17 cellular contexts compared by ENCODE assay signal in genomic region chr22:42970029-42970428, GRCh38. TPM values are rescaled to one million over a fixed set of nuclear protein-coding genes. Genes with fewer than 3 reads are reported as not detected.
DNase-seq lines count a peak whose midpoint lies in the region; ATAC-seq, FAIRE-seq and TF ChIP-seq lines count a peak whose summit lies in the region.
"Had no signal": no experiment of that assay in that cellular context is flagged by ENCODE, and none has a peak within 500 bp of the region (broad histone marks: within the 10 kb centered on the region; RNA-seq: fewer than 3 reads in every experiment).

No MANE protein-coding gene starts in this region.

- TF ChIP-seq POLR2A in A549 (IDR thresholded peaks at IDR 0.05; ENCODE audit: low read length) = no peak
- TF ChIP-seq POLR2A in HCT116 (IDR thresholded peaks at IDR 0.05; ENCODE audit: borderline replicate concordance, extremely low read depth, insufficient read depth, insufficient read length) = no peak
- no peak for TF ChIP-seq POLR2A in breast epithelium (IDR thresholded peaks at IDR 0.05)
- TF ChIP-seq POLR2A in lower leg skin (IDR thresholded peaks at IDR 0.05) = no peak

- no peak for FAIRE-seq in A549 (lab: Jason Lieb, UNC)
- FAIRE-seq: GM12892 had no signal

- H3K27me3 ChIP-seq in HCT116 (ENCODE audit: insufficient read depth, low read length) = no peaks in the 10 kb centered on the region
- no peaks in the 10 kb centered on the region for H3K27me3 ChIP-seq in breast epithelium
- no peaks in the 10 kb centered on the region for H3K27me3 ChIP-seq in neutrophil
- H3K27me3 ChIP-seq in dorsolateral prefrontal cortex = no peaks in the 10 kb centered on the region
- H3K27me3 ChIP-seq: BE2C had no signal

- ATAC-seq in A549 (no peak), HCT116 (peak; percentile 39; the same call in 1 of the 2 replicates)

- H3K4me2 ChIP-seq in A549 = no peak overlapping the region; the same call in 2 of the 3 replicates
- H3K4me2 ChIP-seq in HCT116 (ENCODE audit: low read length) = peak overlapping the region; percentile 57

- H2AFZ ChIP-seq in HCT116 (ENCODE audit: low read depth, low read length, poor library complexity, severe bottlenecking) = no peak overlapping the region

- WGBS in A549 (ENCODE audit: missing lambda C conversion rate) = 69% methylated on average over 5 of the region's 5 CpGs
- WGBS in lower leg skin, 2 donors = 74 to 83% methylated on average over 5 of the region's 5 CpGs

- intact Hi-C loops in HCT116 (cut with micrococcal nuclease) (no loop called here), breast epithelium (cut with DNase I; ENCODE audit: low total_unique reads) (no loop called here), cardiac septum (cut with DNase I) (no loop called here), dorsolateral prefrontal cortex (cut with DNase I) (no loop called here), lower leg skin (cut with DNase I; ENCODE audit: low total_unique reads) (no loop called here)

- BruUV-seq in HCT116 (replicated peaks; lab: Mats Ljungman, UMichigan) = no TSS peak

- peaks cover 53% of the 10 kb centered on the region for H3K79me2 ChIP-seq in HCT116 (ENCODE audit: insufficient read depth, low read length)

- no peak for TF ChIP-seq RAD21 in A549 (conservative IDR thresholded peaks at IDR 0.05 in 1 of 2, IDR thresholded peaks at IDR 0.05 in 1 of 2)
- TF ChIP-seq RAD21 in HCT116 (IDR thresholded peaks at IDR 0.05; ENCODE audit: low read depth) = no peak

- CTCF ChIA-PET in A549 (lab: Yijun Ruan, JAX) = interaction anchor here (0.7 to 1.1 kb wide), 2 partner anchors 20 to 48 kb away, joined by 3 to 4 read pairs; no protein-coding TSS in a partner anchor
- CTCF ChIA-PET in HCT116 (lab: Charles Lee) = interaction anchor here (0.6 to 1.0 kb wide), 2 partner anchors 102 to 162 kb away, joined by 3 to 4 read pairs; no protein-coding TSS in a partner anchor

- TF ChIP-seq CTCF in A549 (IDR thresholded peaks at IDR 0.05) (no peak), HCT116 (IDR thresholded peaks at IDR 0.05 in 2 of 3, conservative IDR thresholded peaks at IDR 0.05 in 1 of 3; ENCODE audit: borderline replicate concordance in 1 of 3, insufficient read depth in 1 of 3, low read depth in 2 of 3, low read length in 2 of 3) (no peak), breast epithelium (IDR thresholded peaks at IDR 0.05) (no peak), neutrophil (IDR thresholded peaks at IDR 0.05) (no peak), dorsolateral prefrontal cortex (IDR thresholded peaks at IDR 0.05 in 54 of 56, conservative IDR thresholded peaks at IDR 0.05 in 2 of 56; ENCODE audit: low read depth in 1 of 56, partially characterized antibody in 56 of 56) (no peak), lower leg skin (IDR thresholded peaks at IDR 0.05) (no peak)

- no peak overlapping the region for H3K9ac ChIP-seq in HCT116 (ENCODE audit: low read length)

- H3K27ac ChIP-seq in A549 (peak overlapping the region in 1 of 2 experiments; percentile 58; a peak in 1 of 6 replicates), HCT116 (ENCODE audit: low read depth, low read length) (no peak overlapping the region), breast epithelium (peak overlapping the region; percentile 66 to 73), neutrophil (peak overlapping the region; percentile 98), dorsolateral prefrontal cortex (no peak overlapping the region)

- peaks cover 9% of the 10 kb centered on the region; the same call in 1 of the 2 replicates for H4K20me1 ChIP-seq in HCT116 (ENCODE audit: insufficient read depth)

- RAD21 ChIA-PET in HCT116 (lab: Charles Lee; ENCODE audit: low non-redundant PET in 1 of 2, low total read pairs in 2 of 2, uncharacterized antibody in 2 of 2, unreplicated experiment in 2 of 2) = interaction anchor here in 1 of 2 experiments (0.6 kb wide), 1 partner anchor 102 kb away, joined by 4 read pairs; no protein-coding TSS in a partner anchor

- H3K4me1 ChIP-seq in A549 (peaks cover 47% of the 10 kb centered on the region), HCT116 (ENCODE audit: control insufficient read depth in 1 of 2, insufficient read depth in 2 of 2, low read length in 2 of 2) (peaks cover 28 to 35% of the 10 kb centered on the region in 2 experiments), breast epithelium (peaks cover 0 to 5% of the 10 kb centered on the region in 2 donors), neutrophil (ENCODE audit: control insufficient read depth in 1 of 2, insufficient read depth in 1 of 2, low read depth in 1 of 2, low read length in 1 of 2) (peaks cover 92 to 98% of the 10 kb centered on the region in 2 experiments)
- H3K4me1 ChIP-seq: BE2C had no signal

- TF ChIP-seq EP300 in A549 (IDR thresholded peaks at IDR 0.05) = no peak

- POLR2A ChIA-PET in A549 (lab: Yijun Ruan, JAX) = no interaction called here
- POLR2A ChIA-PET in HCT116 (lab: Charles Lee) = no interaction called here

- no peaks in the 10 kb centered on the region for H3K9me2 ChIP-seq in HCT116 (ENCODE audit: insufficient read depth)

- DNase-seq in A549 (ENCODE audit: low read depth in 1 of 2, low spot score in 1 of 2) (no peak), HCT116 (ENCODE audit: low read depth, low spot score) (no peak), breast epithelium (ENCODE audit: low spot score in 2 of 2) (no peak), cardiac septum (ENCODE audit: low spot score) (no peak), putamen (ENCODE audit: low spot score) (no peak), dorsolateral prefrontal cortex (no peak), lower leg skin (ENCODE audit: low spot score in 2 of 2) (no peak)
- DNase-seq: activated CD4-positive, alpha-beta T cell treated with anti-CD3 and anti-CD28 coated beads, Interleukin-2, amount 10 ng/mL, durations not matched to agents 7 days and 5 days; activated gamma-delta T cell treated with Interleukin-2 at 50 U/mL for 16 hours; BE2C; central memory CD4-positive, alpha-beta T cell; DND-41; GOT3; stimulated activated CD8-positive, alpha-beta memory T cell treated with anti-CD3 and anti-CD28 coated beads, Interleukin-4, amount 100 ng/mL, for 48 hours; T-helper 1 cell had no signal

- H3K36me3 ChIP-seq in HCT116 (ENCODE audit: control insufficient read depth in 1 of 2, insufficient read depth in 2 of 2, low read length in 2 of 2) (no peaks in the 10 kb centered on the region), breast epithelium (no peaks in the 10 kb centered on the region), neutrophil (no peaks in the 10 kb centered on the region)
- H3K36me3 ChIP-seq: BE2C had no signal

- H3K4me3 ChIP-seq in A549 (no peak overlapping the region), HCT116 (replicated peaks in 1 of 2; ENCODE audit: low read depth in 1 of 2, low read length in 2 of 2) (no peak overlapping the region), breast epithelium (no peak overlapping the region), neutrophil (ENCODE audit: low read depth in 1 of 2, low read length in 1 of 2) (peak overlapping the region; percentile 14 to 20), dorsolateral prefrontal cortex (no peak overlapping the region), lower leg skin (ENCODE audit: low read depth, poor library complexity, severe bottlenecking) (no peak overlapping the region)

- H3K9me3 ChIP-seq in A549 (no peaks in the 10 kb centered on the region), HCT116 (ENCODE audit: control insufficient read depth in 1 of 2, insufficient read depth in 1 of 2, low read depth in 1 of 2, low read length in 2 of 2) (no peaks in the 10 kb centered on the region), breast epithelium (no peaks in the 10 kb centered on the region), neutrophil (no peaks in the 10 kb centered on the region)
- H3K9me3 ChIP-seq: BE2C had no signal

TF ChIP-seq in A549, 52 proteins besides CTCF, POLR2A, EP300 and RAD21:
- no peak for TF ChIP-seq BHLHE40 (IDR thresholded peaks at IDR 0.05; ENCODE audit: low read depth, low read length)
- no peak for TF ChIP-seq FOXS1 (CRISPR knock-in tag; IDR thresholded peaks at IDR 0.05)
- TF ChIP-seq FOSL2 (IDR thresholded peaks at IDR 0.05) = no peak
- peak; percentile 44 for TF ChIP-seq FOSL2 (CRISPR knock-in tag; IDR thresholded peaks at IDR 0.05)

TF ChIP-seq in HCT116, 20 proteins besides CTCF, POLR2A, EP300 and RAD21:
- TF ChIP-seq FOSL1 (IDR thresholded peaks at IDR 0.05; ENCODE audit: low read depth) (peak; percentile 59; the same call in 1 of the 2 replicates), ATF3 (IDR thresholded peaks at IDR 0.05) (peak; percentile 71; the same call in 1 of the 2 replicates), JUND (IDR thresholded peaks at IDR 0.05) (peak; percentile 57), ELF1 (IDR thresholded peaks at IDR 0.05; ENCODE audit: borderline replicate concordance, low read depth) (no peak), SIN3A (IDR thresholded peaks at IDR 0.05; ENCODE audit: low read depth) (no peak), CEBPB (IDR thresholded peaks at IDR 0.05; ENCODE audit: low read depth) (0 out of 2 replicates have a peak, but pooled peaks have one; percentile 51), YY1 (IDR thresholded peaks at IDR 0.05; ENCODE audit: extremely low read depth, insufficient replicate concordance, low read depth, low read length) (no peak)

RNA-seq across cellular contexts. Expression of gene PACSIN2, which starts 44.9 kb away (rescaled TPM):
- polyA plus RNA-seq in A549 (2011; rRNA removed) (76.5 and 94.0 TPM in 2 replicates), A549 (2017; fragmentation: RNase III; extraction: RNeasy Plus Mini Kit Qiagen cat#74134 plus additional on column Dnase treatment) (60.2 to 63.4 TPM (median 60.3 TPM) in 3 replicates)
- 68.9 and 75.1 TPM in 2 replicates for polyA plus RNA-seq in A549 (2012; cell fraction: cytosol; rRNA removed)
- 75.5 and 83.5 TPM in 2 replicates for polyA plus RNA-seq in A549 (2012; cell fraction: nucleus; rRNA removed)
- polyA minus RNA-seq in A549 (2011; rRNA and poly(A)+ RNA removed) = 36.2 and 36.7 TPM in 2 replicates
- total RNA-seq in HCT116 (2021; ENCODE audit: unreplicated experiment) (48.2 TPM), breast epithelium (10 to 100 TPM; 43.8 to 82.7 (median 72.4) TPM), cardiac septum (41.5 TPM), dorsolateral prefrontal cortex (10 to 100 TPM; 32.7 to 64.6 (median 48.1) TPM), lower leg skin (10 to 100 TPM; 46.3 to 88.8 (median 58.2) TPM)
- 46.6 and 48.0 TPM in 2 replicates for polyA plus RNA-seq in HCT116 (2012)

Comparison
In these comparisons a context has a peak if more than half of its experiments do, and no peak if none do; other contexts are left out.
1. H3K27ac ChIP-seq: peak in breast epithelium (2 of 2) and neutrophil (single experiment); none in HCT116 (single experiment) and dorsolateral prefrontal cortex (0 of 59).
2. H3K4me3 ChIP-seq: peak in neutrophil (2 of 2); none in A549 (single experiment), HCT116 (0 of 2), breast epithelium (0 of 3), dorsolateral prefrontal cortex (0 of 59) and lower leg skin (single experiment).
3. Of the 6 proteins assayed by ChIP-seq in both A549 and HCT116: peak only in A549: none; only in HCT116: CEBPB; in both: none; in neither: 5.